8 cellular contexts compared by ENCODE assay signal in genomic region chr6:2633763-2634150, GRCh38.
DNase-seq lines count a peak whose midpoint lies in the region; TF ChIP-seq lines count a peak whose summit lies in the region.

No MANE protein-coding gene starts in this region.

- in situ Hi-C loops in GM13976 (cut with MboI; ENCODE audit: low sequenced_read_pairs, unreplicated experiment) = loop anchor here (25.0 kb wide), 1 partner anchor 1046 kb away; no protein-coding TSS in a partner anchor

- H3K36me3 ChIP-seq in NT2/D1 (ENCODE audit: insufficient read depth, insufficient read length, low read length) = no peaks in the 10 kb centered on the region
- no peaks in the 10 kb centered on the region for H3K36me3 ChIP-seq in neuron (ENCODE audit: insufficient read depth, low read length)

- H3K27me3 ChIP-seq in NT2/D1 (ENCODE audit: insufficient read depth, insufficient read length) = no peaks in the 10 kb centered on the region
- H3K27me3 ChIP-seq in neuron (ENCODE audit: insufficient read depth, low read length) = no peaks in the 10 kb centered on the region

- H3K4me3 ChIP-seq in AG10803 (ENCODE audit: low read length) (peak overlapping the region; percentile 59), NT2/D1 (ENCODE audit: insufficient read length, low read depth) (peak overlapping the region; percentile 34), epithelial cell of esophagus (ENCODE audit: low read length) (peak overlapping the region; percentile 34), neuron (ENCODE audit: low read length) (peak overlapping the region; percentile 36)

- H3K9me3 ChIP-seq in NT2/D1 (ENCODE audit: insufficient read depth, low read length) (no peaks in the 10 kb centered on the region), neuron (ENCODE audit: low read length) (no peaks in the 10 kb centered on the region)

- DNase-seq in AG10803 (ENCODE audit: low read depth) = no peak
- no peak for DNase-seq in NT2/D1 (ENCODE audit: low read depth, low spot score)
- no peak for DNase-seq in epithelial cell of esophagus (ENCODE audit: low read depth)
- no peak for DNase-seq in kidney tubule cell (ENCODE audit: low spot score)
- no peak for DNase-seq in DMS 273 treated with DMSO at 0.1 percent for 48 hours (lab: John Stamatoyannopoulos, UW)
- DNase-seq in GM13976 (ENCODE audit: low spot score) = no peak
- DNase-seq in superior temporal gyrus (ENCODE audit: extremely low spot score) = no peak

- TF ChIP-seq CTCF in AG10803 (conservative IDR thresholded peaks at IDR 0.05; ENCODE audit: low read length) = no peak
- no peak for TF ChIP-seq CTCF in epithelial cell of esophagus (IDR thresholded peaks at IDR 0.05; ENCODE audit: insufficient read depth, low read depth, low read length, missing control alignments)
- no peak for TF ChIP-seq CTCF in GM13976 (IDR thresholded peaks at IDR 0.05; ENCODE audit: borderline replicate concordance, control extremely low read depth, extremely low read depth, insufficient read depth, missing control alignments)

- H3K4me1 ChIP-seq in NT2/D1 (ENCODE audit: insufficient read depth, insufficient read length) (no peaks in the 10 kb centered on the region), neuron (ENCODE audit: insufficient read depth, low read length) (peaks cover 4% of the 10 kb centered on the region)

- no peak overlapping the region for H3K9ac ChIP-seq in NT2/D1 (ENCODE audit: insufficient read length, low read depth)

- peak overlapping the region; percentile 60 for H2AFZ ChIP-seq in neuron (ENCODE audit: low read depth, low read length)
